Comparison of ENCODE assay signal across 8 cellular contexts in the genomic region with DNA sequence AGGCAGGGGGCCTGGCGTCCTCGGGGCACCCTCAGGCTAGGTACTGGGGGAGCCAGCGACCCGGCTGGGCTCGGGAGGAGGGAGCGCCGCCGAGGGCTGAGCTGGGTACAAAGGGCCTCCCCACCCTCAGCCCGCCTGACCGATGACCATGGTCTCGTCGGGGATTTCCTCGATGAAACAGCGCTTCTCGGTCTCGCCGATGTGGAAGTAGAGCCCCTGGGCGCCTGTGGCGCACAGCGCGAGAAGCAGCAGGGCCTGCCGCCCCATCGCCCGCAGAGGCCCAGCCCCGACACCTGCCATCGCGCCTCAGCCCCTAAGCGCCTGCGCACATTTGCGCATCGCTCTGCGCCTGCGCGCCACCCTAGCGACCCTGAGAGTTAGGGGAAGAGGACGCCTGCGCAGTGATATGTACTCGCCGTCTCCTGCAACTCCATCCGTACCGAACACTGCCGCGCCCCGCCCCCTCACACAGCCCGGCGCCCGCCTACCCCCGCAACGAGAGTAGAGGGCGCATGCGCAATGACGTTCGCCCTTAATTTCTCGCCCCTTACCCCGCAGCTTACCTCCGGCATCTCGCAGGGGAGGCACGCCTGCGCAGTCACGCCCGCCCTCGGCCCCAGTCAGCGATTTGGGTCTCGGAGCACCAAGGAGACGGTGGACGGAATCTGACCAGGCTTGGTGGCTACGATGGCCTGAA. TPM values are rescaled to one million over a fixed set of nuclear protein-coding genes. Genes with fewer than 3 reads are reported as not detected.
DNase-seq lines count a peak whose midpoint lies in the region; ATAC-seq and TF ChIP-seq lines count a peak whose summit lies in the region.

A gene (minus strand): TSS at position 325 of the 697 bp plus-strand sequence. CDS start 25 bp downstream, at position 300.

- H3K27me3 ChIP-seq in PC-3 (ENCODE audit: low read length) = no peaks in the 10 kb centered on the region

- H3K9me2 ChIP-seq in PC-3 (replicated peaks; ENCODE audit: low read length) = no peaks in the 10 kb centered on the region

- peak within 1 kb of the TSS; percentile 86 for H2AFZ ChIP-seq in PC-3 (ENCODE audit: low read length)

- intact Hi-C loops in PC-3 (cut with micrococcal nuclease) (no loop called here), mucosa of descending colon (cut with DNase I, micrococcal nuclease) (loop anchor here in 1 of 2 donors (10.0 kb wide), 1 partner anchor 263 kb away; a partner anchor contains a TSS)

- H3K4me2 ChIP-seq in PC-3 (ENCODE audit: low read length) = peak within 1 kb of the TSS; percentile 87

- H3K36me3 ChIP-seq in PC-3 (ENCODE audit: low read depth, low read length) = peaks cover 18% of the 10 kb centered on the region
- H3K36me3 ChIP-seq in mucosa of descending colon (ENCODE audit: low read depth) = peaks cover 5% of the 10 kb centered on the region

- no peak for TF ChIP-seq EP300 in Ishikawa (IDR thresholded peaks at IDR 0.05; ENCODE audit: borderline replicate concordance)

- peak within 1 kb of the TSS; percentile 97 for H3K9ac ChIP-seq in PC-3 (ENCODE audit: low read length)

- no peaks in the 10 kb centered on the region for H3K9me3 ChIP-seq in PC-3 (ENCODE audit: low read length)
- H3K9me3 ChIP-seq in mucosa of descending colon = no peaks in the 10 kb centered on the region

- ATAC-seq in GM21576 (IDR thresholded peaks at IDR 0.05; ENCODE audit: unreplicated experiment) (peak; percentile 84), PC-3 (peak; percentile 91), mucosa of descending colon (peak; percentile 98)

- H3K4me1 ChIP-seq in PC-3 (ENCODE audit: insufficient read depth, low read length) (peaks cover 10% of the 10 kb centered on the region), mucosa of descending colon (ENCODE audit: low read depth) (peaks cover 13% of the 10 kb centered on the region)

- H3K79me2 ChIP-seq in PC-3 (ENCODE audit: low read length) = peaks cover 38% of the 10 kb centered on the region

- TF ChIP-seq CTCF in PC-3 (conservative IDR thresholded peaks at IDR 0.05; ENCODE audit: low read depth, low read length) = no peak
- no peak for TF ChIP-seq CTCF in mucosa of descending colon (IDR thresholded peaks at IDR 0.05)

- peak within 1 kb of the TSS; percentile 73 for H3K27ac ChIP-seq in PC-3 (ENCODE audit: low read length)
- H3K27ac ChIP-seq in epithelial cell of prostate = peak within 1 kb of the TSS; percentile 87

- no peaks in the 10 kb centered on the region for H3F3A ChIP-seq in PC-3 (ENCODE audit: low read length, unreplicated experiment)

- BruUV-seq in PC-3 (replicated peaks; lab: Mats Ljungman, UMichigan) = no TSS peak

- TF ChIP-seq RAD21 in Ishikawa (IDR thresholded peaks at IDR 0.05; ENCODE audit: low read depth) = no peak

- peak within 1 kb of the TSS; percentile 88 for H3K4me3 ChIP-seq in PC-3 (ENCODE audit: low read length)
- H3K4me3 ChIP-seq in mucosa of descending colon = peak within 1 kb of the TSS; percentile 58

- peak; percentile 99 for DNase-seq in DMS114 treated with DMSO at 0.1 percent for 48 hours (lab: John Stamatoyannopoulos, UW; ENCODE audit: unreplicated experiment)
- peak; percentile 98 for DNase-seq in PC-3
- DNase-seq in activated T-cell treated with anti-CD3 and anti-CD28 coated beads for 48 hours (ENCODE audit: low read depth) = peak; percentile 100
- peak; percentile 87 for DNase-seq in epithelial cell of prostate (ENCODE audit: low read depth, low spot score)
- DNase-seq in mucosa of descending colon = peak; percentile 100
- DNase-seq in stimulated activated CD8-positive, alpha-beta memory T cell treated with anti-CD3 and anti-CD28 coated beads, Interleukin-4, amount 100 ng/mL, for 24 hours (ENCODE audit: low read depth) = peak; percentile 100

- H4K20me1 ChIP-seq in PC-3 (ENCODE audit: low read length) = no peaks in the 10 kb centered on the region

- POLR2A ChIA-PET in PC-3 (lab: Charles Lee; ENCODE audit: unreplicated experiment) = interaction anchor here (0.6 to 1.0 kb wide), 4 partner anchors 8 to 55 kb away, joined by 4 to 6 read pairs (median 5); a partner anchor contains a TSS

- CTCF ChIA-PET in PC-3 (lab: Charles Lee) = interaction anchor here (0.9 kb wide), 1 partner anchor 8 kb away, joined by 6 read pairs; no protein-coding TSS in a partner anchor

TF ChIP-seq in Ishikawa, 13 proteins besides CTCF, POLR2A, EP300 and RAD21:
- TF ChIP-seq YY1 (IDR thresholded peaks at IDR 0.05; ENCODE audit: low read depth) (peak; percentile 81), CREB1 (IDR thresholded peaks at IDR 0.05; ENCODE audit: low read depth) (no peak), NFIC (IDR thresholded peaks at IDR 0.05) (0 out of 2 replicates have a peak, but pooled peaks have one; percentile 8), EGR1 (IDR thresholded peaks at IDR 0.05) (peak; percentile 60; the same call in 1 of the 2 replicates), TAF1 (IDR thresholded peaks at IDR 0.05; ENCODE audit: low read depth) (peak; percentile 69), TCF12 (IDR thresholded peaks at IDR 0.05; ENCODE audit: low read depth) (peak; percentile 28; the same call in 1 of the 2 replicates)
- TF ChIP-seq, protein P1, sequence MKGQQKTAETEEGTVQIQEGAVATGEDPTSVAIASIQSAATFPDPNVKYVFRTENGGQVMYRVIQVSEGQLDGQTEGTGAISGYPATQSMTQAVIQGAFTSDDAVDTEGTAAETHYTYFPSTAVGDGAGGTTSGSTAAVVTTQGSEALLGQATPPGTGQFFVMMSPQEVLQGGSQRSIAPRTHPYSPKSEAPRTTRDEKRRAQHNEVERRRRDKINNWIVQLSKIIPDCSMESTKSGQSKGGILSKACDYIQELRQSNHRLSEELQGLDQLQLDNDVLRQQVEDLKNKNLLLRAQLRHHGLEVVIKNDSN (IDR thresholded peaks at IDR 0.05) = no peak
- TF ChIP-seq, protein P2, sequence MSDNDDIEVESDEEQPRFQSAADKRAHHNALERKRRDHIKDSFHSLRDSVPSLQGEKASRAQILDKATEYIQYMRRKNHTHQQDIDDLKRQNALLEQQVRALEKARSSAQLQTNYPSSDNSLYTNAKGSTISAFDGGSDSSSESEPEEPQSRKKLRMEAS (IDR thresholded peaks at IDR 0.05) = peak; percentile 60
TF ChIP-seq in Ishikawa: peak in this region for 6.

RNA-seq across cellular contexts. Expression of the gene that starts here (rescaled TPM):
- total RNA-seq in PC-3 (2014; rRNA removed) (70.6 and 80.0 TPM in 2 replicates), mucosa of descending colon (10 to 100 TPM; 76.7 to 93.3 (median 84.9) TPM)

Comparison
In these comparisons a context has a peak if more than half of its experiments do, and no peak if none do; other contexts are left out.
1. Peak in every context shown above with its lines: DNase-seq, ATAC-seq, H3K4me3 ChIP-seq and H3K27ac ChIP-seq.